Comparison of ENCODE assay signal across 1 cellular context in the genomic region with DNA sequence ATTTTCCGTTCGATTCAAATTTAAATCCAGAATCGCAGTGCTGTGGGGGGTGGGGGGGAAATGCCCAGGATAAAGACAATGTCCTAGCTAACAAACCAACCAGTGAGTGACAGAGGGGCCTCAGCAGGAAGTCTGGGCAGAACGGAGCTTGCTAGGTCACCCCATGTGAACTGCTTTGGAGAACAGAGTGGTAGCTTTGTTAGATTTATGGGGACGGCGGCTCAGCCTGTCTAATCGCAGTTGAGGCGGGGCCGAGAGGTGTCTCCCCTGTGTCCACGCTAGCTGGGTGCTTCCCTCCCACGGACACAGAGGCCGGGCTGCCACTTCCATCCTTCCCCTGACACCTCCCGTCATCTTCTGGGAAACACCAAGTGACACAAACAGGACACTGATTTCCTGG.
TF ChIP-seq lines count a peak whose summit lies in the region.

No MANE protein-coding gene starts in this region.

TF ChIP-seq in WTC11, 78 proteins besides CTCF, POLR2A, EP300 and RAD21 (continued from another document):
- TF ChIP-seq, protein P1, sequence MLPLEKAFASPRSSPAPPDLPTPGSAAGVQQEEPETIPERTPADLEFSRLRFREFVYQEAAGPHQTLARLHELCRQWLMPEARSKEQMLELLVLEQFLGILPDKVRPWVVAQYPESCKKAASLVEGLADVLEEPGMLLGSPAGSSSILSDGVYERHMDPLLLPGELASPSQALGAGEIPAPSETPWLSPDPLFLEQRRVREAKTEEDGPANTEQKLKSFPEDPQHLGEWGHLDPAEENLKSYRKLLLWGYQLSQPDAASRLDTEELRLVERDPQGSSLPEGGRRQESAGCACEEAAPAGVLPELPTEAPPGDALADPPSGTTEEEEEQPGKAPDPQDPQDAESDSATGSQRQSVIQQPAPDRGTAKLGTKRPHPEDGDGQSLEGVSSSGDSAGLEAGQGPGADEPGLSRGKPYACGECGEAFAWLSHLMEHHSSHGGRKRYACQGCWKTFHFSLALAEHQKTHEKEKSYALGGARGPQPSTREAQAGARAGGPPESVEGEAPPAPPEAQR (CRISPR knock-in tag; IDR thresholded peaks at IDR 0.05): no peak
- TF ChIP-seq, protein P2, sequence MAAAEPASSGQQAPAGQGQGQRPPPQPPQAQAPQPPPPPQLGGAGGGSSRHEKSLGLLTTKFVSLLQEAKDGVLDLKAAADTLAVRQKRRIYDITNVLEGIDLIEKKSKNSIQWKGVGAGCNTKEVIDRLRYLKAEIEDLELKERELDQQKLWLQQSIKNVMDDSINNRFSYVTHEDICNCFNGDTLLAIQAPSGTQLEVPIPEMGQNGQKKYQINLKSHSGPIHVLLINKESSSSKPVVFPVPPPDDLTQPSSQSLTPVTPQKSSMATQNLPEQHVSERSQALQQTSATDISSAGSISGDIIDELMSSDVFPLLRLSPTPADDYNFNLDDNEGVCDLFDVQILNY (CRISPR knock-in tag; IDR thresholded peaks at IDR 0.05): no peak
- TF ChIP-seq IRF2 (CRISPR knock-in tag; IDR thresholded peaks at IDR 0.05; ENCODE audit: borderline replicate concordance, low read depth): no peak
- TF ChIP-seq, protein P3, sequence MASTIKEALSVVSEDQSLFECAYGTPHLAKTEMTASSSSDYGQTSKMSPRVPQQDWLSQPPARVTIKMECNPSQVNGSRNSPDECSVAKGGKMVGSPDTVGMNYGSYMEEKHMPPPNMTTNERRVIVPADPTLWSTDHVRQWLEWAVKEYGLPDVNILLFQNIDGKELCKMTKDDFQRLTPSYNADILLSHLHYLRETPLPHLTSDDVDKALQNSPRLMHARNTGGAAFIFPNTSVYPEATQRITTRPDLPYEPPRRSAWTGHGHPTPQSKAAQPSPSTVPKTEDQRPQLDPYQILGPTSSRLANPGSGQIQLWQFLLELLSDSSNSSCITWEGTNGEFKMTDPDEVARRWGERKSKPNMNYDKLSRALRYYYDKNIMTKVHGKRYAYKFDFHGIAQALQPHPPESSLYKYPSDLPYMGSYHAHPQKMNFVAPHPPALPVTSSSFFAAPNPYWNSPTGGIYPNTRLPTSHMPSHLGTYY (CRISPR knock-in tag; IDR thresholded peaks at IDR 0.05): no peak
- TF ChIP-seq, protein P4, sequence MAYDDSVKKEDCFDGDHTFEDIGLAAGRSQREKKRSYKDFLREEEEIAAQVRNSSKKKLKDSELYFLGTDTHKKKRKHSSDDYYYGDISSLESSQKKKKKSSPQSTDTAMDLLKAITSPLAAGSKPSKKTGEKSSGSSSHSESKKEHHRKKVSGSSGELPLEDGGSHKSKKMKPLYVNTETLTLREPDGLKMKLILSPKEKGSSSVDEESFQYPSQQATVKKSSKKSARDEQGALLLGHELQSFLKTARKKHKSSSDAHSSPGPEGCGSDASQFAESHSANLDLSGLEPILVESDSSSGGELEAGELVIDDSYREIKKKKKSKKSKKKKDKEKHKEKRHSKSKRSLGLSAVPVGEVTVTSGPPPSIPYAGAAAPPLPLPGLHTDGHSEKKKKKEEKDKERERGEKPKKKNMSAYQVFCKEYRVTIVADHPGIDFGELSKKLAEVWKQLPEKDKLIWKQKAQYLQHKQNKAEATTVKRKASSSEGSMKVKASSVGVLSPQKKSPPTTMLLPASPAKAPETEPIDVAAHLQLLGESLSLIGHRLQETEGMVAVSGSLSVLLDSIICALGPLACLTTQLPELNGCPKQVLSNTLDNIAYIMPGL (CRISPR knock-in tag; IDR thresholded peaks at IDR 0.05): no peak
- no peak for TF ChIP-seq ZNF396 (CRISPR knock-in tag; IDR thresholded peaks at IDR 0.05; ENCODE audit: borderline replicate concordance)
- no peak for TF ChIP-seq ELF4 (CRISPR knock-in tag; IDR thresholded peaks at IDR 0.05; ENCODE audit: low read depth)
- TF ChIP-seq, protein P5, sequence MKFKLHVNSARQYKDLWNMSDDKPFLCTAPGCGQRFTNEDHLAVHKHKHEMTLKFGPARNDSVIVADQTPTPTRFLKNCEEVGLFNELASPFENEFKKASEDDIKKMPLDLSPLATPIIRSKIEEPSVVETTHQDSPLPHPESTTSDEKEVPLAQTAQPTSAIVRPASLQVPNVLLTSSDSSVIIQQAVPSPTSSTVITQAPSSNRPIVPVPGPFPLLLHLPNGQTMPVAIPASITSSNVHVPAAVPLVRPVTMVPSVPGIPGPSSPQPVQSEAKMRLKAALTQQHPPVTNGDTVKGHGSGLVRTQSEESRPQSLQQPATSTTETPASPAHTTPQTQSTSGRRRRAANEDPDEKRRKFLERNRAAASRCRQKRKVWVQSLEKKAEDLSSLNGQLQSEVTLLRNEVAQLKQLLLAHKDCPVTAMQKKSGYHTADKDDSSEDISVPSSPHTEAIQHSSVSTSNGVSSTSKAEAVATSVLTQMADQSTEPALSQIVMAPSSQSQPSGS (CRISPR knock-in tag; IDR thresholded peaks at IDR 0.05; ENCODE audit: borderline replicate concordance, low read depth): no peak
- TF ChIP-seq ZNF671 (CRISPR knock-in tag; IDR thresholded peaks at IDR 0.05): no peak
- TF ChIP-seq, protein P6, sequence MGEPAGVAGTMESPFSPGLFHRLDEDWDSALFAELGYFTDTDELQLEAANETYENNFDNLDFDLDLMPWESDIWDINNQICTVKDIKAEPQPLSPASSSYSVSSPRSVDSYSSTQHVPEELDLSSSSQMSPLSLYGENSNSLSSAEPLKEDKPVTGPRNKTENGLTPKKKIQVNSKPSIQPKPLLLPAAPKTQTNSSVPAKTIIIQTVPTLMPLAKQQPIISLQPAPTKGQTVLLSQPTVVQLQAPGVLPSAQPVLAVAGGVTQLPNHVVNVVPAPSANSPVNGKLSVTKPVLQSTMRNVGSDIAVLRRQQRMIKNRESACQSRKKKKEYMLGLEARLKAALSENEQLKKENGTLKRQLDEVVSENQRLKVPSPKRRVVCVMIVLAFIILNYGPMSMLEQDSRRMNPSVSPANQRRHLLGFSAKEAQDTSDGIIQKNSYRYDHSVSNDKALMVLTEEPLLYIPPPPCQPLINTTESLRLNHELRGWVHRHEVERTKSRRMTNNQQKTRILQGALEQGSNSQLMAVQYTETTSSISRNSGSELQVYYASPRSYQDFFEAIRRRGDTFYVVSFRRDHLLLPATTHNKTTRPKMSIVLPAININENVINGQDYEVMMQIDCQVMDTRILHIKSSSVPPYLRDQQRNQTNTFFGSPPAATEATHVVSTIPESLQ (CRISPR knock-in tag; IDR thresholded peaks at IDR 0.05): no peak
